11 cellular contexts compared by ENCODE assay signal in genomic region chr11:123525511-123525918, GRCh38.
DNase-seq lines count a peak whose midpoint lies in the region; ATAC-seq and TF ChIP-seq lines count a peak whose summit lies in the region.
"Had no signal": no experiment of that assay in that cellular context is flagged by ENCODE, and none has a peak within 500 bp of the region (broad histone marks: within the 10 kb centered on the region; RNA-seq: fewer than 3 reads in every experiment).

No MANE protein-coding gene starts in this region.

- no peak overlapping the region for H3K4me3 Mint-ChIP-seq in stimulated activated naive CD8-positive, alpha-beta T cell treated with anti-CD3 and anti-CD28 coated beads, Interleukin-15, amount 100 ng/mL, for 72 hours
- H3K4me3 Mint-ChIP-seq: activated CD8-positive, alpha-beta T cell treated with anti-CD3 and anti-CD28 coated beads for 36 hours; activated naive CD4-positive, alpha-beta T cell treated with anti-CD3 and anti-CD28 coated beads, Interleukin-2, amount 10 ng/mL, durations not matched to agents 7 days and 5 days; endodermal cell had no signal

- TF ChIP-seq POLR2A in body of pancreas (IDR thresholded peaks at IDR 0.05) = no peak

- no peaks in the 10 kb centered on the region for H4K20me1 ChIP-seq in hepatocyte (ENCODE audit: insufficient read depth, poor library complexity, severe bottlenecking)

- H3K4me1 Mint-ChIP-seq in stimulated activated naive CD8-positive, alpha-beta T cell treated with anti-CD3 and anti-CD28 coated beads, Interleukin-15, amount 100 ng/mL, for 72 hours = no peaks in the 10 kb centered on the region
- H3K4me1 Mint-ChIP-seq: activated naive CD4-positive, alpha-beta T cell treated with anti-CD3 and anti-CD28 coated beads, Interleukin-2, amount 10 ng/mL, durations not matched to agents 7 days and 5 days had no signal

- H3K27ac ChIP-seq in body of pancreas (no peak overlapping the region), left ventricle myocardium inferior (replicated peaks) (peak overlapping the region; percentile 70), hepatocyte (no peak overlapping the region)

- no peaks in the 10 kb centered on the region for H3K27me3 Mint-ChIP-seq in stimulated activated naive CD8-positive, alpha-beta T cell treated with anti-CD3 and anti-CD28 coated beads, Interleukin-15, amount 100 ng/mL, for 72 hours
- H3K27me3 Mint-ChIP-seq: activated CD8-positive, alpha-beta T cell treated with anti-CD3 and anti-CD28 coated beads for 36 hours; activated naive CD4-positive, alpha-beta T cell treated with anti-CD3 and anti-CD28 coated beads, Interleukin-2, amount 10 ng/mL, durations not matched to agents 7 days and 5 days had no signal

- no peaks in the 10 kb centered on the region for H3K4me1 ChIP-seq in body of pancreas
- peaks cover 41% of the 10 kb centered on the region for H3K4me1 ChIP-seq in left ventricle myocardium inferior
- no peaks in the 10 kb centered on the region for H3K4me1 ChIP-seq in skeletal muscle satellite cell (ENCODE audit: control insufficient read depth, insufficient read depth, low read length)
- H3K4me1 ChIP-seq in hepatocyte (ENCODE audit: insufficient read depth) = no peaks in the 10 kb centered on the region

- peak; percentile 35 to 81 for DNase-seq in NCI-H526 (lab: John Stamatoyannopoulos, UW)
- no peak for DNase-seq in body of pancreas
- no peak for DNase-seq in left ventricle myocardium inferior
- DNase-seq in activated CD8-positive, alpha-beta memory T cell treated with anti-CD3 and anti-CD28 coated beads, Interleukin-2, amount 50 U/mL, for 4 hours = no peak
- DNase-seq in stimulated activated naive CD8-positive, alpha-beta T cell treated with anti-CD3 and anti-CD28 coated beads, Interleukin-15, amount 100 ng/mL, for 72 hours = no peak
- DNase-seq in hepatocyte (ENCODE audit: low spot score) = no peak
- DNase-seq: activated CD8-positive, alpha-beta T cell treated with anti-CD3 and anti-CD28 coated beads for 36 hours; activated naive CD4-positive, alpha-beta T cell treated with anti-CD3 and anti-CD28 coated beads, Interleukin-2, amount 10 ng/mL, durations not matched to agents 7 days and 5 days; endodermal cell; T-helper 9 cell had no signal

- H3K9ac ChIP-seq in skeletal muscle satellite cell (ENCODE audit: low read depth, low read length) = no peak overlapping the region

- H3K9me3 Mint-ChIP-seq in stimulated activated naive CD8-positive, alpha-beta T cell treated with anti-CD3 and anti-CD28 coated beads, Interleukin-15, amount 100 ng/mL, for 72 hours = no peaks in the 10 kb centered on the region
- H3K9me3 Mint-ChIP-seq: endodermal cell had no signal

- peak; percentile 27 for ATAC-seq in body of pancreas
- no peak for ATAC-seq in stimulated activated naive CD8-positive, alpha-beta T cell treated with anti-CD3 and anti-CD28 coated beads, Interleukin-15, amount 100 ng/mL, for 72 hours
- ATAC-seq: activated CD8-positive, alpha-beta T cell treated with anti-CD3 and anti-CD28 coated beads for 36 hours had no signal

- WGBS in body of pancreas, 2 donors = 3 to 10% methylated on average over 9 to 11 of the region's 11 CpGs
- 58% methylated on average over 11 of the region's 11 CpGs for WGBS in hepatocyte (ENCODE audit: low lambda C conversion rate, missing lambda C conversion rate)

- no peaks in the 10 kb centered on the region for H3K79me2 ChIP-seq in hepatocyte

- intact Hi-C loops in body of pancreas (cut with DNase I) = no loop called here
- intact Hi-C loops in left ventricle myocardium inferior (cut with micrococcal nuclease) = no loop called here

- H3K4me3 ChIP-seq in body of pancreas (no peak overlapping the region), left ventricle myocardium inferior (peak overlapping the region; percentile 59), skeletal muscle satellite cell (ENCODE audit: low read length) (peak overlapping the region; percentile 63), hepatocyte (no peak overlapping the region)

- TF ChIP-seq CTCF in body of pancreas (IDR thresholded peaks at IDR 0.05) (no peak), left ventricle myocardium inferior (IDR thresholded peaks at IDR 0.05; ENCODE audit: borderline replicate concordance) (no peak), hepatocyte (IDR thresholded peaks at IDR 0.05; ENCODE audit: poor library complexity) (no peak)

- H3K27me3 ChIP-seq in body of pancreas = no peaks in the 10 kb centered on the region
- no peaks in the 10 kb centered on the region for H3K27me3 ChIP-seq in left ventricle myocardium inferior (ENCODE audit: low read depth)
- H3K27me3 ChIP-seq in skeletal muscle satellite cell (ENCODE audit: control insufficient read depth, insufficient read depth, low read length) = peaks cover 28% of the 10 kb centered on the region
- no peaks in the 10 kb centered on the region for H3K27me3 ChIP-seq in hepatocyte

- no peak overlapping the region for H2AFZ ChIP-seq in hepatocyte

- H3K9me3 ChIP-seq in body of pancreas (no peaks in the 10 kb centered on the region), left ventricle myocardium inferior (replicated peaks) (peaks cover 7% of the 10 kb centered on the region), skeletal muscle satellite cell (replicated peaks; ENCODE audit: low read length) (no peaks in the 10 kb centered on the region), hepatocyte (ENCODE audit: low read depth) (no peaks in the 10 kb centered on the region)

- H3K4me2 ChIP-seq in skeletal muscle satellite cell (ENCODE audit: low read length) = peak overlapping the region; percentile 76
- no peak overlapping the region for H3K4me2 ChIP-seq in hepatocyte

- H3K9me2 ChIP-seq in hepatocyte (replicated peaks; ENCODE audit: insufficient read depth) = no peaks in the 10 kb centered on the region

- H3K27ac Mint-ChIP-seq in stimulated activated naive CD8-positive, alpha-beta T cell treated with anti-CD3 and anti-CD28 coated beads, Interleukin-15, amount 100 ng/mL, for 72 hours = peak overlapping the region in 1 of 2 donors; percentile 12
- H3K27ac Mint-ChIP-seq: activated CD8-positive, alpha-beta T cell treated with anti-CD3 and anti-CD28 coated beads for 36 hours; activated naive CD4-positive, alpha-beta T cell treated with anti-CD3 and anti-CD28 coated beads, Interleukin-2, amount 10 ng/mL, durations not matched to agents 7 days and 5 days; endodermal cell had no signal

- H3K36me3 ChIP-seq in body of pancreas (replicated peaks in 1 of 2; ENCODE audit: insufficient read depth in 1 of 2, low read depth in 2 of 2) (no peaks in the 10 kb centered on the region), left ventricle myocardium inferior (no peaks in the 10 kb centered on the region), skeletal muscle satellite cell (ENCODE audit: insufficient read depth, low read length) (no peaks in the 10 kb centered on the region), hepatocyte (replicated peaks; ENCODE audit: insufficient read depth, low read depth) (no peaks in the 10 kb centered on the region)

Comparison
In these comparisons a context has a peak if more than half of its experiments do, and no peak if none do; other contexts are left out.
1. DNase-seq: peak in NCI-H526 (2 of 2); none in body of pancreas (0 of 4), left ventricle myocardium inferior (single experiment), activated CD8-positive, alpha-beta memory T cell treated with anti-CD3 and anti-CD28 coated beads, Interleukin-2, amount 50 U/mL, for 4 hours (single experiment), stimulated activated naive CD8-positive, alpha-beta T cell treated with anti-CD3 and anti-CD28 coated beads, Interleukin-15, amount 100 ng/mL, for 72 hours (0 of 2) and hepatocyte (single experiment).
2. H3K4me3 ChIP-seq: peak in left ventricle myocardium inferior (single experiment) and skeletal muscle satellite cell (single experiment); none in body of pancreas (0 of 2) and hepatocyte (single experiment).